Comparison of ENCODE assay signal across 3 cellular contexts in the genomic region with DNA sequence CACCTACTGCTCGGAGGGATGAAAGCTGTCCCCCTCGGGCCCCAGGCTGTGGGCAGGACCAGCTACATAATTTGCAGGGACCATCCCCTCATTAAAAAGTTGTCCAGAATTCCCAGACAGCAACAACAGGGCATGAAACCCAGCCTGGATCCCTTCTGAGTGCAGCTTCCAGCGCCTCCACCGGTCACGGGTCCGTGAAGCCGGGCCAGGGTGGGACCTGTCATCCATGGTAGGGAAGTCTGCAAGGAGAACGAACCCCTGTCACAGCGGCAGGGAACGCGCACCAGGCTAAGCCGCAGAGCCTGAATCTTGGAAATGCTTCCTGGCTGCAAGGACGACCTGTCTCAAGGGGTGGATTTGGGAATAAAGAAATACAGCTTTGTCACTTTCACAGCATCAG.
"Had no signal": no experiment of that assay in that cellular context is flagged by ENCODE, and none has a peak within 500 bp of the region (broad histone marks: within the 10 kb centered on the region; RNA-seq: fewer than 3 reads in every experiment).

No MANE protein-coding gene starts in this region.

- DNase-seq: GDM1, GF-D8 had no signal

- H3K4me3 ChIP-seq: GM12878 had no signal
